Comparison of ENCODE assay signal across 8 cellular contexts in the genomic region with DNA sequence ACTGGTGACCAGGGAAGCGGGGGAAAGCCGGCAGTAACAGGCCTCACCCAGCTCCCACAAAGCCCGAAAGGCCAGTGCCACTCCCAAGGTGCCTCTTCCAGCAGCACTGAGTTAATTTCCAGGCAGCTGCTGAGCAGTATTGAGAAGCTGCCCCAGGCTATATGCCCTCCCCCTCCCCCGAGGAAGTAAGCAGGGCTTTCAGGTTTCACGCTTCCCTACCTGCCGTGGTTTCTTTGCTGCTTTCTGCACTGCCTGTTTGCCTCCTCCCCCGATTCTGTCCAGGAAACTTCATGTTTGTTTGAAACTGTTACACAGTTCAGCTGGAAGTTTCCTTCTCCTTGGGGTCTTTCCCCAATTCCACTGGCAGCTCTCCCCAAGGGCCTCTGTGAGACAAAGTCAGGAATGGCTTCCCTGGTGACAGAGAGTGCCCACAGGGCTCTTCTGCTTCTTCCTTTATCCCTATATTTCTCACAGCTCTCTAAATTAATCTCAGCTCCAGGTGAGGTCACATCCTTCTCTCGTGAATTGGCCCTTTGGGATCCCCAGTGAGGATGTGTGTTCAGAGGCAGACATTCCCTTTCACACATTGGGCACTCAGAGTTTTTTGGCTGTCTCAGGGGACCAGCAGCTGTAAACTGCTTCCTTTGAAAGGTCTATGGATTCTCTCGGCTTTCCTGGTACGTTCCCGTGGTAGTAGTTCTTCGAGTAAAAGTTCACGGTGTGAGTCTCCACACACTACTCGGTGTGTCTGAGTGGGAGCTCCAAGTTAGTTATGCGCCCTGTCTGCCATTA. TPM values are rescaled to one million over a fixed set of nuclear protein-coding genes. Genes with fewer than 3 reads are reported as not detected.
A peak's percentile ranks its signal among the peaks of the same experiment; 100 is the strongest.
DNase-seq lines count a peak whose midpoint lies in the region; ATAC-seq and TF ChIP-seq lines count a peak whose summit lies in the region.

No MANE protein-coding gene starts in this region.

- CTCF ChIA-PET in PC-3 (lab: Charles Lee), result interaction anchor here (0.6 kb wide), 1 partner anchor 19 kb away, joined by 4 read pairs; the partner anchor contains the start of gene C1GALT1

- H3K79me2 ChIP-seq in PC-3 (ENCODE audit: low read length) (peaks cover 67% of the 10 kb centered on the region), trophoblast cell (ENCODE audit: control insufficient read depth, insufficient read depth, low read length, poor library complexity) (peaks cover 8% of the 10 kb centered on the region)

- ATAC-seq in GM19023 (IDR thresholded peaks at IDR 0.05; ENCODE audit: unreplicated experiment) (peak; percentile 97), HG02852 (IDR thresholded peaks at IDR 0.05; ENCODE audit: unreplicated experiment) (peak; percentile 99), PC-3 (peak; percentile 80)

- H3K23ac ChIP-seq in trophoblast cell (ENCODE audit: low read length), result no peak overlapping the region

- no peak overlapping the region for H2AK5ac ChIP-seq in trophoblast cell (ENCODE audit: low read length)

- intact Hi-C loops in PC-3 (cut with micrococcal nuclease), result no loop called here

- peaks cover 5% of the 10 kb centered on the region for H3K79me1 ChIP-seq in trophoblast cell (ENCODE audit: low read length)

- H3K14ac ChIP-seq in trophoblast cell (ENCODE audit: low read length), result no peak overlapping the region

- no peak overlapping the region for H2BK120ac ChIP-seq in trophoblast cell (ENCODE audit: insufficient read depth, low read length, poor library complexity)

- H3K4me2 ChIP-seq in PC-3 (ENCODE audit: low read length) (peak overlapping the region; percentile 70), trophoblast cell (ENCODE audit: low read length) (peak overlapping the region; percentile 64)

- TF ChIP-seq CTCF in PC-3 (conservative IDR thresholded peaks at IDR 0.05; ENCODE audit: low read depth, low read length), result no peak

- peak overlapping the region; percentile 72 for H3K4ac ChIP-seq in trophoblast cell (ENCODE audit: low read depth, low read length)

- H2BK12ac ChIP-seq in trophoblast cell (ENCODE audit: low read length), result peak overlapping the region; percentile 13

- in situ Hi-C loops in T47D (cut with HindIII; ENCODE audit: low pct_unique_long_range_greater_than_20kb, low sequenced_read_pairs), result no loop called here

- peak overlapping the region; percentile 13 for H4K8ac ChIP-seq in trophoblast cell (ENCODE audit: low read depth, low read length)

- H3F3A ChIP-seq in PC-3 (ENCODE audit: low read length, unreplicated experiment), result no peaks in the 10 kb centered on the region

- H4K20me1 ChIP-seq in PC-3 (ENCODE audit: low read length), result no peaks in the 10 kb centered on the region

- H3K4me3 ChIP-seq in PC-3 (ENCODE audit: low read length) (peak overlapping the region; percentile 41; the same call in 1 of the 2 replicates), trophoblast cell (ENCODE audit: low read depth, low read length) (no peak overlapping the region)

- POLR2A ChIA-PET in PC-3 (lab: Charles Lee; ENCODE audit: unreplicated experiment), result interaction anchor here (0.6 to 0.9 kb wide), 2 partner anchors 20 to 66 kb away, joined by 4 to 6 read pairs; no protein-coding TSS in a partner anchor

- WGBS in trophoblast cell (ENCODE audit: extremely low coverage, insufficient coverage, insufficient read length), result no CpG with 5 or more reads among the region's 15 CpGs

- H3K9ac ChIP-seq in PC-3 (ENCODE audit: low read length) (peak overlapping the region; percentile 26; the same call in 1 of the 2 replicates), trophoblast cell (ENCODE audit: low read length) (no peak overlapping the region)

- no peaks in the 10 kb centered on the region for H3K9me3 ChIP-seq in PC-3 (ENCODE audit: low read length)
- H3K9me3 ChIP-seq in trophoblast cell (ENCODE audit: insufficient read depth, low read depth, low read length), result no peaks in the 10 kb centered on the region

- peak overlapping the region; percentile 4 for H4K91ac ChIP-seq in trophoblast cell (ENCODE audit: low read depth, low read length)

- DNase-seq in PC-3, result peak; percentile 76
- peak; percentile 23 to 79 for DNase-seq in T47D (ENCODE audit: low read depth in 1 of 2, low spot score in 1 of 2)
- DNase-seq in trophoblast cell, result peak; percentile 25 to 72
- DNase-seq in NCI-H1694 treated with DMSO at 0.1 percent for 48 hours (lab: John Stamatoyannopoulos, UW), result no peak
- no peak for DNase-seq in NCI-H187 treated with DMSO at 0.1 percent for 48 hours (lab: John Stamatoyannopoulos, UW)
- DNase-seq in DMS 273 (lab: John Stamatoyannopoulos, UW; ENCODE audit: unreplicated experiment), result no peak

- H3K36me3 ChIP-seq in PC-3 (ENCODE audit: low read depth, low read length), result no peaks in the 10 kb centered on the region
- H3K36me3 ChIP-seq in trophoblast cell (ENCODE audit: control insufficient read depth in 1 of 2, insufficient read depth in 2 of 2, low read length in 2 of 2), result no peaks in the 10 kb centered on the region

- H2AFZ ChIP-seq in PC-3 (ENCODE audit: low read length) (peak overlapping the region; percentile 56), trophoblast cell (ENCODE audit: insufficient read depth, low read length, poor library complexity) (peak overlapping the region; percentile 33)

- H2BK5ac ChIP-seq in trophoblast cell (ENCODE audit: low read depth, low read length, poor library complexity), result peak overlapping the region; percentile 4

- no TSS peak for BruUV-seq in PC-3 (replicated peaks; lab: Mats Ljungman, UMichigan)

- H3K4me1 ChIP-seq in PC-3 (ENCODE audit: insufficient read depth, low read length) (peaks cover 14% of the 10 kb centered on the region), trophoblast cell (ENCODE audit: control insufficient read depth in 1 of 2, insufficient read depth in 2 of 2, low read length in 2 of 2) (peaks cover 11% of the 10 kb centered on the region in 2 experiments)

- no peak overlapping the region for H3K18ac ChIP-seq in trophoblast cell (ENCODE audit: low read length)

- H4K12ac ChIP-seq in trophoblast cell (ENCODE audit: low read depth, low read length), result no peak overlapping the region

- H3K27ac ChIP-seq in PC-3 (ENCODE audit: low read length) (peak overlapping the region; percentile 70), trophoblast cell (ENCODE audit: low read depth, low read length) (peak overlapping the region; percentile 71)

- H3K27me3 ChIP-seq in PC-3 (ENCODE audit: low read length) (no peaks in the 10 kb centered on the region), trophoblast cell (ENCODE audit: insufficient read depth, low read length) (no peaks in the 10 kb centered on the region)

- no peaks in the 10 kb centered on the region for H3K9me2 ChIP-seq in PC-3 (replicated peaks; ENCODE audit: low read length)

RNA-seq across cellular contexts. Expression of gene C1GALT1, which starts 19.4 kb away (rescaled TPM):
- total RNA-seq in PC-3 (2014; rRNA removed), result 19.3 and 32.3 TPM in 2 replicates
- 142 and 155 TPM in 2 replicates for polyA plus RNA-seq in trophoblast cell (2013)

Comparison
In these comparisons a context has a peak if more than half of its experiments do, and no peak if none do; other contexts are left out.
1. DNase-seq: peak in PC-3 (single experiment), T47D (2 of 2) and trophoblast cell (2 of 2); none in NCI-H1694 treated with DMSO at 0.1 percent for 48 hours (single experiment), NCI-H187 treated with DMSO at 0.1 percent for 48 hours (single experiment) and DMS 273 (single experiment).
2. Peak in every context shown above with its lines, with median percentiles within 50 percentile points of each other: ATAC-seq.